In the genomic region with DNA sequence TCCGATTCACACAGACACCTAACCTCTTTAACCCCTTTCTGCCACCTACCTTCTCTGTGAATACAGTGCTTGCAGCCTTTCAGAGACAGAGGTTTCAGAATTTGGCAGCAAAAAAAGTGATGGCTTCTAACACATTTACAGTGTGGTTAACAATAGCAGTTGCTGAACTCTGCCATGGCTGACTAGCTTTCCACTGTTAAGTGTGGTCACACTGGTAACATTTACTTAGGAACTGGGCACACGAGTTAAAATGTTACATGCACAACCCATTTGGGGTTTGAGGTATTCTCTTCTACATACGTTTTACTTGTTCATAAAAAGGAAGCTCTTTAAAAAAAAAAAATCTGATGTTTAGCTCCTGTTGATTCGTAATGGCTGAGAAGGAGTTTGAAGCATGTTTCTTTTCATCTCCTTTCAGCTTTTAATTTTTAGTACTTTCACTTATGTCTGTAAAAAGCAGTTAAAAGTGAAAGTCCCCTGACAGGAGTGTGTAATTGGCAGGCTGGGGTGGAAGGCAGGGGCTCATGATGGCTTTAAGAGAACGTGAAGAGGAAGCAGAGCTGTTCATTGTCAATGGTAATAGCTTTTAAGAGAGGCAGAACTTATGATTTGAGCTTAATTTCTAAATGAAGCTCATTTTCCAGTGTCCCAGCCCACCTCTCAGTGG, we compare ENCODE assay signal across 10 cellular contexts.
DNase-seq lines count a peak whose midpoint lies in the region; ATAC-seq and TF ChIP-seq lines count a peak whose summit lies in the region.
"Had no signal": no experiment of that assay in that cellular context is flagged by ENCODE, and none has a peak within 500 bp of the region (broad histone marks: within the 10 kb centered on the region; RNA-seq: fewer than 3 reads in every experiment).

No MANE protein-coding gene starts in this region.

- 11% methylated on average over 5 of the region's 5 CpGs for WGBS in thymus

- H3K36me3 Mint-ChIP-seq in activated T-cell treated with anti-CD3 and anti-CD28 coated beads, Interleukin-2, amount 50 U/mL, for 4 hours (ENCODE audit: insufficient read depth): peaks cover 7% of the 10 kb centered on the region
- H3K36me3 Mint-ChIP-seq: brain had no signal

- no peak overlapping the region for H2AFZ ChIP-seq in OCI-LY7 (ENCODE audit: low read length)

- no peaks in the 10 kb centered on the region for H3K79me2 ChIP-seq in OCI-LY7 (ENCODE audit: insufficient read depth, low read depth, low read length)

- intact Hi-C loops in OCI-LY7 (cut with micrococcal nuclease; ENCODE audit: unreplicated experiment): no loop called here

- peak overlapping the region; percentile 60; the same call in 1 of the 2 replicates for H3K4me2 ChIP-seq in OCI-LY7 (ENCODE audit: low read length)

- H3K4me1 ChIP-seq in OCI-LY7 (ENCODE audit: insufficient read depth, low read length, poor library complexity, severe bottlenecking): peaks cover 11% of the 10 kb centered on the region
- peaks cover 8% of the 10 kb centered on the region for H3K4me1 ChIP-seq in thymus (ENCODE audit: control insufficient read depth, insufficient read depth, low read length)

- H3K4me1 Mint-ChIP-seq in activated T-cell treated with anti-CD3 and anti-CD28 coated beads, Interleukin-2, amount 50 U/mL, for 4 hours (ENCODE audit: low read depth): peaks cover 31% of the 10 kb centered on the region

- no peak for TF ChIP-seq CTCF in OCI-LY7 (conservative IDR thresholded peaks at IDR 0.05; ENCODE audit: low read length)

- H3K9me2 ChIP-seq in OCI-LY7 (ENCODE audit: insufficient read depth, low read length): no peaks in the 10 kb centered on the region

- ATAC-seq in activated T-cell treated with anti-CD3 and anti-CD28 coated beads, Interleukin-2, amount 50 U/mL, for 4 hours: peak; percentile 41 to 43
- peak; percentile 85 for ATAC-seq in HG02798 (IDR thresholded peaks at IDR 0.05; ENCODE audit: poor library complexity, unreplicated experiment)

- CTCF ChIA-PET in OCI-LY7 (lab: Charles Lee; ENCODE audit: unreplicated experiment): interaction anchor here (0.5 kb wide), 1 partner anchor 988 kb away, joined by 4 read pairs; no protein-coding TSS in a partner anchor

- H3K27me3 ChIP-seq in thymus (ENCODE audit: control insufficient read depth, insufficient read depth): no peaks in the 10 kb centered on the region

- H3K4me3 ChIP-seq in OCI-LY7 (ENCODE audit: low read depth, low read length, poor library complexity, severe bottlenecking) (no peak overlapping the region), thymus (ENCODE audit: low read length) (peak overlapping the region; percentile 17)

- H3K36me3 ChIP-seq in OCI-LY7 (ENCODE audit: insufficient read depth, low read length) (no peaks in the 10 kb centered on the region), thymus (ENCODE audit: control insufficient read depth, insufficient read depth) (no peaks in the 10 kb centered on the region)

- H3K27me3 Mint-ChIP-seq in activated T-cell treated with anti-CD3 and anti-CD28 coated beads, Interleukin-2, amount 50 U/mL, for 4 hours (ENCODE audit: low read depth): no peaks in the 10 kb centered on the region
- H3K27me3 Mint-ChIP-seq: type B pancreatic cell had no signal

- H3K9me3 ChIP-seq in OCI-LY7 (ENCODE audit: low read length) (no peaks in the 10 kb centered on the region), thymus (ENCODE audit: control insufficient read depth) (peaks cover 1% of the 10 kb centered on the region)

- H4K20me1 ChIP-seq in OCI-LY7 (ENCODE audit: insufficient read depth, low read length): no peaks in the 10 kb centered on the region

- no peak for DNase-seq in activated T-cell treated with anti-CD3 and anti-CD28 coated beads, Interleukin-2, amount 50 U/mL, for 4 hours
- no peak for DNase-seq in activated T-cell treated with anti-CD3 and anti-CD28 coated beads, Interleukin-2, amount 50 U/mL, for 1 hour
- DNase-seq in OCI-LY7 (ENCODE audit: low spot score) (peak; percentile 45), NCI-H82 (lab: John Stamatoyannopoulos, UW) (no peak), retina (no peak)
- no peak for DNase-seq in activated effector memory CD4-positive, alpha-beta T cell treated with Interleukin-2 at 50 U/mL for 16 hours

- no peaks in the 10 kb centered on the region for H3K9me3 Mint-ChIP-seq in activated T-cell treated with anti-CD3 and anti-CD28 coated beads, Interleukin-2, amount 50 U/mL, for 4 hours
- H3K9me3 Mint-ChIP-seq: brain, type B pancreatic cell had no signal

- POLR2A ChIA-PET in OCI-LY7 (lab: Charles Lee): interaction anchor here (0.7 to 2.2 kb wide), 7 partner anchors 9 to 18 kb away, joined by 3 to 6 read pairs (median 3); no protein-coding TSS in a partner anchor

- H3K27ac ChIP-seq in OCI-LY7 (ENCODE audit: low read depth, low read length, poor library complexity, severe bottlenecking) (no peak overlapping the region), thymus (ENCODE audit: low read depth) (peak overlapping the region; percentile 76)

- H3K4me3 Mint-ChIP-seq in activated T-cell treated with anti-CD3 and anti-CD28 coated beads, Interleukin-2, amount 50 U/mL, for 4 hours: peak overlapping the region; percentile 53
- H3K4me3 Mint-ChIP-seq: brain, type B pancreatic cell had no signal

- no TSS peak for BruUV-seq in OCI-LY7 (replicated peaks; lab: Mats Ljungman, UMichigan)
